ENCODE assay signal across 19 cellular contexts in the genomic region with DNA sequence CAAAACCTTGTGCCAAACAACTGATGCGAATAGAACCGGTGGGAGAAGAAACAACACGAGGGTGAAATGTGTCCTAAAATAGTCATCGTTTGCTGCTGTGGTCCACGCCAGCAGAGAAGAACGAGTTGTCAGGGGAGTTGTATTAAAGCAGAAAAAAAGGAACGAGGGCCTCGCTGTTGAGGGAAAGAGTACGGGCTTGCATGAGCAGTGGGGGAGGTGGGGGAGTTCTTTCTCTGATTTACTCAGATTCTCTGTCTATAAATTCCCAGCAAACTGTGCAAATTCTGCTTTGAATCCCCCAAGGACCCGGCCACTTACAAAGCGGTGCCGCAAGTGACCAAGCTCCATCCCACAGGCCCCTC.
DNase-seq lines count a peak whose midpoint lies in the region; ATAC-seq, FAIRE-seq and TF ChIP-seq lines count a peak whose summit lies in the region.
"Had no signal": no experiment of that assay in that cellular context is flagged by ENCODE, and none has a peak within 500 bp of the region (broad histone marks: within the 10 kb centered on the region; RNA-seq: fewer than 3 reads in every experiment).

No MANE protein-coding gene starts in this region.

- H3K36me3 Mint-ChIP-seq in brain: no peaks in the 10 kb centered on the region
- H3K36me3 Mint-ChIP-seq: activated naive CD4-positive, alpha-beta T cell treated with anti-CD3 and anti-CD28 coated beads, Interleukin-2, amount 50 U/mL, for 72 hours; IgD-negative memory B cell had no signal

- H3K79me2 ChIP-seq in parathyroid adenoma: no peaks in the 10 kb centered on the region

- no peaks in the 10 kb centered on the region for H3K9me3 ChIP-seq in parathyroid adenoma (ENCODE audit: control insufficient read depth, low read length)
- no peaks in the 10 kb centered on the region for H3K9me3 ChIP-seq in esophagus squamous epithelium
- H3K9me3 ChIP-seq: pancreas had no signal

- ATAC-seq in HG03103 (IDR thresholded peaks at IDR 0.05; ENCODE audit: low read depth, unreplicated experiment): peak; percentile 48
- no peak for ATAC-seq in GM19463 (IDR thresholded peaks at IDR 0.05; ENCODE audit: unreplicated experiment)
- no peak for ATAC-seq in GM21367 (IDR thresholded peaks at IDR 0.05; ENCODE audit: unreplicated experiment)
- ATAC-seq: activated naive CD4-positive, alpha-beta T cell treated with anti-CD3 and anti-CD28 coated beads, Interleukin-2, amount 50 U/mL, for 72 hours had no signal

- H2AFZ ChIP-seq in parathyroid adenoma: peak overlapping the region; percentile 53
- H2AFZ ChIP-seq: GM23248 had no signal

- peak overlapping the region; percentile 43 to 95 (median 92) for H3K27ac Mint-ChIP-seq in brain
- H3K27ac Mint-ChIP-seq: activated naive CD4-positive, alpha-beta T cell treated with anti-CD3 and anti-CD28 coated beads, Interleukin-2, amount 50 U/mL, for 72 hours; IgD-negative memory B cell; T-helper 2 cell treated with Interferon-gamma antibody and Interleukin-4, amounts not matched to agents 5 μg/mL and 100 μg/mL, for 36 hours had no signal

- no peak overlapping the region for H3K4me2 ChIP-seq in parathyroid adenoma (ENCODE audit: low read length)

- TF ChIP-seq CTCF in GM06990 (IDR thresholded peaks at IDR 0.05; ENCODE audit: insufficient read depth, low read length, poor library complexity, severe bottlenecking): no peak
- no peak for TF ChIP-seq CTCF in brain (conservative IDR thresholded peaks at IDR 0.05)
- TF ChIP-seq CTCF in parathyroid adenoma (IDR thresholded peaks at IDR 0.05): no peak
- TF ChIP-seq CTCF in D721Med (IDR thresholded peaks at IDR 0.05; ENCODE audit: insufficient read depth, missing control alignments): no peak
- no peak for TF ChIP-seq CTCF in esophagus squamous epithelium (IDR thresholded peaks at IDR 0.05)

- 28 to 35% methylated on average over 12 of the region's 12 CpGs for WGBS in esophagus squamous epithelium, 2 donors

- H3K27me3 ChIP-seq in GM06990 (replicated peaks; ENCODE audit: control insufficient read depth, insufficient read depth, low read length) (no peaks in the 10 kb centered on the region), parathyroid adenoma (ENCODE audit: control insufficient read depth, insufficient read depth, low read length) (no peaks in the 10 kb centered on the region), esophagus squamous epithelium (peaks cover 0 to 22% (median 0%) of the 10 kb centered on the region in 4 donors)
- H3K27me3 ChIP-seq: pancreas had no signal

- no peak for TF ChIP-seq POLR2A in esophagus squamous epithelium (IDR thresholded peaks at IDR 0.05)

- H3K4me1 ChIP-seq in parathyroid adenoma (no peaks in the 10 kb centered on the region), esophagus squamous epithelium (no peaks in the 10 kb centered on the region)
- H3K4me1 ChIP-seq: pancreas had no signal

- peaks cover 41% of the 10 kb centered on the region for H3K4me1 Mint-ChIP-seq in brain

- H3K9me3 Mint-ChIP-seq in brain: peaks cover 0 to 3% (median 0%) of the 10 kb centered on the region in 5 experiments
- H3K9me3 Mint-ChIP-seq: activated naive CD4-positive, alpha-beta T cell treated with anti-CD3 and anti-CD28 coated beads, Interleukin-2, amount 50 U/mL, for 72 hours; IgD-negative memory B cell; T-helper 2 cell treated with Interferon-gamma antibody and Interleukin-4, amounts not matched to agents 5 μg/mL and 100 μg/mL, for 36 hours had no signal

- intact Hi-C loops in esophagus squamous epithelium (cut with DNase I): no loop called here

- peak overlapping the region; percentile 2 to 71 (median 60) for H3K4me3 Mint-ChIP-seq in brain
- H3K4me3 Mint-ChIP-seq: T-helper 2 cell treated with Interferon-gamma antibody and Interleukin-4, amounts not matched to agents 5 μg/mL and 100 μg/mL, for 36 hours had no signal

- no peak for FAIRE-seq in D721Med (lab: Jason Lieb, UNC)
- FAIRE-seq: pancreas had no signal

- H3K27me3 Mint-ChIP-seq in brain: no peaks in the 10 kb centered on the region

- H3K4me3 ChIP-seq in GM06990 (replicated peaks; ENCODE audit: low read depth, low read length): no peak overlapping the region
- H3K4me3 ChIP-seq in parathyroid adenoma (ENCODE audit: low read depth, low read length): no peak overlapping the region
- H3K4me3 ChIP-seq in esophagus squamous epithelium: no peak overlapping the region
- H3K4me3 ChIP-seq: GM23248, pancreas, skin epidermis had no signal

- no peak overlapping the region for H3K9ac ChIP-seq in parathyroid adenoma
- H3K9ac ChIP-seq: GM23248 had no signal

- peak; percentile 47 for DNase-seq in GM06990 (ENCODE audit: extremely low read depth, insufficient read length)
- DNase-seq in D721Med (ENCODE audit: insufficient read length, low spot score): no peak
- DNase-seq in esophagus squamous epithelium (lab: John Stamatoyannopoulos, UW): no peak
- DNase-seq: activated CD4-positive, alpha-beta T cell treated with anti-CD3 and anti-CD28 coated beads for 4 hours; activated T-cell treated with anti-CD3 and anti-CD28 coated beads for 4 hours; Calu3; kidney glomerular epithelial cell; midbrain had no signal

- H3K36me3 ChIP-seq in GM06990 (ENCODE audit: control insufficient read depth, insufficient read depth, low read length) (no peaks in the 10 kb centered on the region), parathyroid adenoma (ENCODE audit: control insufficient read depth, insufficient read depth, low read length) (no peaks in the 10 kb centered on the region), esophagus squamous epithelium (no peaks in the 10 kb centered on the region)
- H3K36me3 ChIP-seq: pancreas had no signal

- H3K27ac ChIP-seq in parathyroid adenoma (no peak overlapping the region), esophagus squamous epithelium (no peak overlapping the region)
- H3K27ac ChIP-seq: GM23248, pancreas had no signal
